ENCODE assay signal across 1 cellular context in the genomic region with DNA sequence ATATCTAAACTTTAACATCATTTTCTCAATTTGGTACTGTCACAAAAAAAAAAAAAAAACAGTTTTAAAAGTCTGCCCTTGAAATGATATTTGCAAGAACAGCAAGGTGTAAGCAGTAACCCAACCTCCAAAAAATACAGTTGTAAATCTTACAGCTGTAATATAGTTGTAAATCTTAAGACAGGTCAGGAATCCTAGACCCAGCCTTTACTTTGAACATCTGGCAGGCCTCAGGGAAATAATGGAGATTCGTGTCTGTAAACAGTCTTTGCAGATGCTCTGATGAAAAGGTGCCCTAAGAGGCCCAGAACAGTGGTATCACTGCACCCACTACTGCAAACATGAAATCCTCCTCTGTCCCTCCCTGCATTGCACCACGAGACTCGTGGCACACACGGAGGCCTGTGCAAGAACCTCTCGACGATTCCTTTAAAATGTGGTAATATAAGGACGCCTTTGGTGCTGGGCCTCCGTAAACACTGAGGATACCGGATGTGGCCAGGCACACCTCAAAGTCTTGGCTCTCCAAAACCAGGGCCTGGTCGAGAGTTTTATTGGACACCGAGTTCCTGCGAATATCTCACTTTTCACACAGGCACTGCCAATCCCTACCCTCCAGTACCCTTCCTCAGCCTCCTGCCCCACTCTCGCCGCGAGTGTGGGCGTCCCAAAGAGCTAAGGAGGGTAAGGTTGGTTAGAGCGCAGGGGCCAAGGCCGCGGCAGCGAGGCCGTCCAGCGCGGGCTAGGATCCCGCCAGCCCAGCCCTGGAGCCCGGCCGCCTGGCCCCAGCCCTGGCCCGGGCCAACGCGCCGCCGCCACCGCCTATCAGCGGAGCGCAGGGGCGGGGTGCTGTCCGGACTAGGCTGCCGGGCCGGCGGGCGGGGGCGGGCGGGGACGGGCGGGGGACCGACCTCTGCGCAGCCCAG.
TF ChIP-seq lines count a peak whose summit lies in the region.

No MANE protein-coding gene starts in this region.

TF ChIP-seq in HEK293, 187 proteins besides CTCF, POLR2A, EP300 and RAD21 (continued from another document and continues in another):
- TF ChIP-seq OVOL3 (tag by site-specific recombination; IDR thresholded peaks at IDR 0.05), result 0 out of 2 replicates have a peak, but pooled peaks have one; percentile 26
- TF ChIP-seq ZBTB10 (tag by site-specific recombination; IDR thresholded peaks at IDR 0.05), result peak; percentile 58; the same call in 1 of the 2 replicates
- TF ChIP-seq ZNF133 (tag by site-specific recombination; IDR thresholded peaks at IDR 0.05), result no peak
- TF ChIP-seq ZNF623 (tag by site-specific recombination; IDR thresholded peaks at IDR 0.05), result no peak
- peak; percentile 48 for TF ChIP-seq SP2 (tag by site-specific recombination; IDR thresholded peaks at IDR 0.05)
- TF ChIP-seq ZNF692 (tag by site-specific recombination; IDR thresholded peaks at IDR 0.05), result peak; percentile 81
- TF ChIP-seq TRIM28 (IDR thresholded peaks at IDR 0.05; ENCODE audit: borderline replicate concordance, low read length), result peak; percentile 81; the same call in 1 of the 2 replicates
- TF ChIP-seq ZNF18 (tag by site-specific recombination; IDR thresholded peaks at IDR 0.05), result no peak
- TF ChIP-seq ATF2 (tag by site-specific recombination; IDR thresholded peaks at IDR 0.05; ENCODE audit: low read depth), result no peak
- TF ChIP-seq, protein P1, sequence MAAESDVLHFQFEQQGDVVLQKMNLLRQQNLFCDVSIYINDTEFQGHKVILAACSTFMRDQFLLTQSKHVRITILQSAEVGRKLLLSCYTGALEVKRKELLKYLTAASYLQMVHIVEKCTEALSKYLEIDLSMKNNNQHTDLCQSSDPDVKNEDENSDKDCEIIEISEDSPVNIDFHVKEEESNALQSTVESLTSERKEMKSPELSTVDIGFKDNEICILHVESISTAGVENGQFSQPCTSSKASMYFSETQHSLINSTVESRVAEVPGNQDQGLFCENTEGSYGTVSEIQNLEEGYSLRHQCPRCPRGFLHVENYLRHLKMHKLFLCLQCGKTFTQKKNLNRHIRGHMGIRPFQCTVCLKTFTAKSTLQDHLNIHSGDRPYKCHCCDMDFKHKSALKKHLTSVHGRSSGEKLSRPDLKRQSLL (tag by site-specific recombination; IDR thresholded peaks at IDR 0.05), result no peak
- no peak for TF ChIP-seq ZNF626 (tag by site-specific recombination; IDR thresholded peaks at IDR 0.05)
- no peak for TF ChIP-seq ZNF785 (tag by site-specific recombination; IDR thresholded peaks at IDR 0.05)
- TF ChIP-seq REPIN1 (tag by site-specific recombination; IDR thresholded peaks at IDR 0.05; ENCODE audit: low read depth), result no peak
- peak; percentile 63; the same call in 1 of the 2 replicates for TF ChIP-seq ZNF792 (tag by site-specific recombination; IDR thresholded peaks at IDR 0.05)
- no peak for TF ChIP-seq FEZF1 (tag by site-specific recombination; IDR thresholded peaks at IDR 0.05)
- peak; percentile 76; the same call in 1 of the 2 replicates for TF ChIP-seq GLI4 (tag by site-specific recombination; IDR thresholded peaks at IDR 0.05)
- peak; percentile 80 for TF ChIP-seq ZFP37 (tag by site-specific recombination; IDR thresholded peaks at IDR 0.05)
- TF ChIP-seq ZBTB20 (tag by site-specific recombination; IDR thresholded peaks at IDR 0.05), result peak; percentile 81
- peak; percentile 71 for TF ChIP-seq ZNF24 (tag by site-specific recombination; IDR thresholded peaks at IDR 0.05)
- TF ChIP-seq ZNF549 (tag by site-specific recombination; IDR thresholded peaks at IDR 0.05), result 0 out of 2 replicates have a peak, but pooled peaks have one; percentile 9
- TF ChIP-seq SALL2 (tag by site-specific recombination; IDR thresholded peaks at IDR 0.05; ENCODE audit: borderline replicate concordance), result no peak
- TF ChIP-seq ZNF48 (tag by site-specific recombination; IDR thresholded peaks at IDR 0.05), result no peak
- TF ChIP-seq, protein P2, sequence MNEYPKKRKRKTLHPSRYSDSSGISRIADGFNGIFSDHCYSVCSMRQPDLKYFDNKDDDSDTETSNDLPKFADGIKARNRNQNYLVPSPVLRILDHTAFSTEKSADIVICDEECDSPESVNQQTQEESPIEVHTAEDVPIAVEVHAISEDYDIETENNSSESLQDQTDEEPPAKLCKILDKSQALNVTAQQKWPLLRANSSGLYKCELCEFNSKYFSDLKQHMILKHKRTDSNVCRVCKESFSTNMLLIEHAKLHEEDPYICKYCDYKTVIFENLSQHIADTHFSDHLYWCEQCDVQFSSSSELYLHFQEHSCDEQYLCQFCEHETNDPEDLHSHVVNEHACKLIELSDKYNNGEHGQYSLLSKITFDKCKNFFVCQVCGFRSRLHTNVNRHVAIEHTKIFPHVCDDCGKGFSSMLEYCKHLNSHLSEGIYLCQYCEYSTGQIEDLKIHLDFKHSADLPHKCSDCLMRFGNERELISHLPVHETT (tag by site-specific recombination; IDR thresholded peaks at IDR 0.05), result peak; percentile 38; the same call in 1 of the 2 replicates
- TF ChIP-seq ZNF747 (tag by site-specific recombination; IDR thresholded peaks at IDR 0.05), result no peak
- TF ChIP-seq ZFP69B (tag by site-specific recombination; IDR thresholded peaks at IDR 0.05), result peak; percentile 55
- no peak for TF ChIP-seq ZNF266 (tag by site-specific recombination; IDR thresholded peaks at IDR 0.05; ENCODE audit: low read depth)
- peak; percentile 61; the same call in 1 of the 2 replicates for TF ChIP-seq KLF16 (tag by site-specific recombination; IDR thresholded peaks at IDR 0.05)
- TF ChIP-seq PATZ1 (tag by site-specific recombination; IDR thresholded peaks at IDR 0.05), result no peak
- TF ChIP-seq GFI1B (tag by site-specific recombination; IDR thresholded peaks at IDR 0.05), result no peak
- TF ChIP-seq YY1 (tag by site-specific recombination; IDR thresholded peaks at IDR 0.05), result 0 out of 2 replicates have a peak, but pooled peaks have one; percentile 27
- TF ChIP-seq MEIS1 (CRISPR knock-in tag; IDR thresholded peaks at IDR 0.05; ENCODE audit: borderline replicate concordance), result no peak; the same call in 1 of the 2 replicates
- TF ChIP-seq, protein P3, sequence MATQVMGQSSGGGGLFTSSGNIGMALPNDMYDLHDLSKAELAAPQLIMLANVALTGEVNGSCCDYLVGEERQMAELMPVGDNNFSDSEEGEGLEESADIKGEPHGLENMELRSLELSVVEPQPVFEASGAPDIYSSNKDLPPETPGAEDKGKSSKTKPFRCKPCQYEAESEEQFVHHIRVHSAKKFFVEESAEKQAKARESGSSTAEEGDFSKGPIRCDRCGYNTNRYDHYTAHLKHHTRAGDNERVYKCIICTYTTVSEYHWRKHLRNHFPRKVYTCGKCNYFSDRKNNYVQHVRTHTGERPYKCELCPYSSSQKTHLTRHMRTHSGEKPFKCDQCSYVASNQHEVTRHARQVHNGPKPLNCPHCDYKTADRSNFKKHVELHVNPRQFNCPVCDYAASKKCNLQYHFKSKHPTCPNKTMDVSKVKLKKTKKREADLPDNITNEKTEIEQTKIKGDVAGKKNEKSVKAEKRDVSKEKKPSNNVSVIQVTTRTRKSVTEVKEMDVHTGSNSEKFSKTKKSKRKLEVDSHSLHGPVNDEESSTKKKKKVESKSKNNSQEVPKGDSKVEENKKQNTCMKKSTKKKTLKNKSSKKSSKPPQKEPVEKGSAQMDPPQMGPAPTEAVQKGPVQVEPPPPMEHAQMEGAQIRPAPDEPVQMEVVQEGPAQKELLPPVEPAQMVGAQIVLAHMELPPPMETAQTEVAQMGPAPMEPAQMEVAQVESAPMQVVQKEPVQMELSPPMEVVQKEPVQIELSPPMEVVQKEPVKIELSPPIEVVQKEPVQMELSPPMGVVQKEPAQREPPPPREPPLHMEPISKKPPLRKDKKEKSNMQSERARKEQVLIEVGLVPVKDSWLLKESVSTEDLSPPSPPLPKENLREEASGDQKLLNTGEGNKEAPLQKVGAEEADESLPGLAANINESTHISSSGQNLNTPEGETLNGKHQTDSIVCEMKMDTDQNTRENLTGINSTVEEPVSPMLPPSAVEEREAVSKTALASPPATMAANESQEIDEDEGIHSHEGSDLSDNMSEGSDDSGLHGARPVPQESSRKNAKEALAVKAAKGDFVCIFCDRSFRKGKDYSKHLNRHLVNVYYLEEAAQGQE (tag by site-specific recombination; IDR thresholded peaks at IDR 0.05), result peak; percentile 56; the same call in 1 of the 2 replicates
- peak; percentile 16; the same call in 1 of the 2 replicates for TF ChIP-seq ZFHX2 (tag by site-specific recombination; conservative IDR thresholded peaks at IDR 0.05)
- peak; percentile 88 for TF ChIP-seq ZNF664 (tag by site-specific recombination; IDR thresholded peaks at IDR 0.05)
- no peak for TF ChIP-seq ZNF544 (tag by site-specific recombination; IDR thresholded peaks at IDR 0.05)
- no peak for TF ChIP-seq ZNF658 (tag by site-specific recombination; IDR thresholded peaks at IDR 0.05)
- 0 out of 2 replicates have a peak, but pooled peaks have one; percentile 13 for TF ChIP-seq ZNF585B (tag by site-specific recombination; IDR thresholded peaks at IDR 0.05)
- TF ChIP-seq ZNF26 (tag by site-specific recombination; IDR thresholded peaks at IDR 0.05), result no peak
- peak; percentile 97 for TF ChIP-seq ZSCAN30 (tag by site-specific recombination; IDR thresholded peaks at IDR 0.05)
- TF ChIP-seq ZNF140 (tag by site-specific recombination; IDR thresholded peaks at IDR 0.05), result no peak
- TF ChIP-seq ZNF501 (tag by site-specific recombination; IDR thresholded peaks at IDR 0.05), result peak; percentile 86
- no peak for TF ChIP-seq ZNF155 (tag by site-specific recombination; IDR thresholded peaks at IDR 0.05)
